In the genomic region with DNA sequence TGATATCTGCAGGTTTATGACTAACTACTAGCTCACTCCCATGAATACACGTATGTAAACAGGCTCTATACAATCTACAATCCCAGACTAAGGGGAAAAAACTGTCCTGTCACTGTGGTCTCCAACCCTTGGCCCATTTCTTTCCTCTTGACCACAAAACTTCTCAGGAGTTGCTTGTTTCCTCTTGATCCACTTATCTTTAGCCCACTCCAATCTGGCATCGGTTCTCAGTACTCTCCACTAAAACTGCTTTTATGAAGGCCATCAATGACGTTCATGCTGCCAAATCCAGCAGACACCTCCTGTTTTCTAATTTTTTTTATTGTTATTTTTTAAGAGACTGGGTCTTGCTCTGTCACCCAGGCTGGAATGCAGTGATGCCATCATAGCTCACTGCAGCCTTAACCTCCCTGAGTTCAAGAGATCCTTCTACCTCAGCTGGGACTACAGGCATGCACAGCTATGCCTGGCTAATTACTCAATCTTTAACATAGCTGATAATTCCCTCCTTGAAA, we compare ENCODE assay signal across 15 cellular contexts. TPM values are rescaled to one million over a fixed set of nuclear protein-coding genes. Genes with fewer than 3 reads are reported as not detected.
DNase-seq lines count a peak whose midpoint lies in the region; ATAC-seq and TF ChIP-seq lines count a peak whose summit lies in the region.
"Had no signal": no experiment of that assay in that cellular context is flagged by ENCODE, and none has a peak within 500 bp of the region (broad histone marks: within the 10 kb centered on the region; RNA-seq: fewer than 3 reads in every experiment).

No MANE protein-coding gene starts in this region.

- no peak overlapping the region for H2AK5ac ChIP-seq in mesenchymal stem cell (ENCODE audit: low read length, severe bottlenecking)

- no peaks in the 10 kb centered on the region for H3K27me3 ChIP-seq in brain microvascular endothelial cell (replicated peaks)
- H3K27me3 ChIP-seq in mesenchymal stem cell (ENCODE audit: control insufficient read depth in 1 of 2, insufficient read depth in 1 of 2, low read length in 2 of 2): no peaks in the 10 kb centered on the region
- H3K27me3 ChIP-seq in right atrium auricular region: no peaks in the 10 kb centered on the region
- H3K27me3 ChIP-seq: BE2C had no signal

- no peak overlapping the region for H2BK15ac ChIP-seq in mesenchymal stem cell (ENCODE audit: low read depth, poor library complexity, severe bottlenecking)

- in situ Hi-C loops in brain microvascular endothelial cell (cut with HindIII; ENCODE audit: low pct_ligation_motif_present, low sequenced_read_pairs): no loop called here

- peaks cover 4% of the 10 kb centered on the region for H3K79me1 ChIP-seq in mesenchymal stem cell (replicated peaks; ENCODE audit: low read length, poor library complexity, severe bottlenecking)

- H3K4ac ChIP-seq in mesenchymal stem cell (ENCODE audit: low read depth in 1 of 2, low read length in 2 of 2): no peak overlapping the region

- no peak overlapping the region for H4K8ac ChIP-seq in mesenchymal stem cell (ENCODE audit: low read length)

- H2BK120ac ChIP-seq in mesenchymal stem cell (ENCODE audit: low read depth, low read length): no peak overlapping the region

- H2BK12ac ChIP-seq in mesenchymal stem cell (ENCODE audit: low read length in 2 of 2): no peak overlapping the region

- WGBS in mesenchymal stem cell: 58% methylated on average over 2 of the region's 3 CpGs

- no peak overlapping the region for H3K18ac ChIP-seq in mesenchymal stem cell (ENCODE audit: low read depth in 1 of 2, low read length in 2 of 2)

- H3K4me3 ChIP-seq in brain microvascular endothelial cell (ENCODE audit: low read depth, low read length) (no peak overlapping the region), mesenchymal stem cell (ENCODE audit: insufficient read depth in 1 of 2, low read depth in 1 of 2, low read length in 2 of 2) (no peak overlapping the region), right atrium auricular region (no peak overlapping the region)

- H4K91ac ChIP-seq in mesenchymal stem cell (ENCODE audit: low read length): no peak overlapping the region

- no peak overlapping the region for H3K9ac ChIP-seq in mesenchymal stem cell (ENCODE audit: low read length)

- ATAC-seq in HG03439 (IDR thresholded peaks at IDR 0.05; ENCODE audit: unreplicated experiment): no peak
- ATAC-seq: activated CD4-positive, CD25-positive, alpha-beta regulatory T cell treated with anti-CD3 and anti-CD28 coated beads, Interleukin-2, amount 50 U/mL, for 24 hours; left colon had no signal

- peak; percentile 40 for DNase-seq in DMS79 treated with DMSO at 0.1 percent for 48 hours (lab: John Stamatoyannopoulos, UW)
- DNase-seq in OCI-M1 (lab: John Stamatoyannopoulos, UW): peak; percentile 83
- DNase-seq in brain microvascular endothelial cell: peak; percentile 72
- peak; percentile 76 for DNase-seq in mesenchymal stem cell
- DNase-seq in NCI-H524 (lab: John Stamatoyannopoulos, UW): no peak
- no peak for DNase-seq in right atrium auricular region (ENCODE audit: low spot score)
- DNase-seq in cerebellum (ENCODE audit: low spot score): no peak
- DNase-seq: activated naive CD4-positive, alpha-beta T cell treated with anti-CD3 and anti-CD28 coated beads, Interleukin-2, amount 10 ng/mL, durations not matched to agents 7 days and 5 days; BE2C; left colon; NCI-H1092 treated with DMSO at 0.1 percent for 48 hours; posterior cingulate gyrus; SW 1271 had no signal

- H3K4me1 ChIP-seq in mesenchymal stem cell (ENCODE audit: control insufficient read depth, insufficient read depth, low read depth, low read length) (no peaks in the 10 kb centered on the region), right atrium auricular region (peaks cover 0 to 7% of the 10 kb centered on the region in 2 donors)
- H3K4me1 ChIP-seq: BE2C had no signal

- H3K36me3 ChIP-seq in brain microvascular endothelial cell (replicated peaks) (no peaks in the 10 kb centered on the region), mesenchymal stem cell (ENCODE audit: control insufficient read depth in 1 of 2, insufficient read depth in 2 of 2, low read depth in 1 of 2, low read length in 2 of 2) (no peaks in the 10 kb centered on the region), right atrium auricular region (no peaks in the 10 kb centered on the region)
- H3K36me3 ChIP-seq: BE2C had no signal

- H3K23ac ChIP-seq in mesenchymal stem cell (ENCODE audit: low read length in 2 of 2): no peak overlapping the region

- H3K27ac ChIP-seq in brain microvascular endothelial cell (peak overlapping the region; percentile 27), mesenchymal stem cell (ENCODE audit: low read length, poor library complexity, severe bottlenecking) (no peak overlapping the region), right atrium auricular region (no peak overlapping the region)

- H3K9me3 ChIP-seq in mesenchymal stem cell (ENCODE audit: control insufficient read depth, low read length): no peaks in the 10 kb centered on the region
- H3K9me3 ChIP-seq in right atrium auricular region: no peaks in the 10 kb centered on the region
- H3K9me3 ChIP-seq: BE2C had no signal

- H3K14ac ChIP-seq in mesenchymal stem cell (ENCODE audit: low read length in 2 of 2): no peak overlapping the region

- no peak overlapping the region for H2BK5ac ChIP-seq in mesenchymal stem cell (ENCODE audit: low read depth, low read length, poor library complexity, severe bottlenecking)

- TF ChIP-seq CTCF in brain microvascular endothelial cell (IDR thresholded peaks at IDR 0.05; ENCODE audit: low read depth, low read length, missing control alignments): no peak
- no peak for TF ChIP-seq CTCF in right atrium auricular region (IDR thresholded peaks at IDR 0.05)

- H2AFZ ChIP-seq in mesenchymal stem cell (ENCODE audit: low read depth, low read length): no peak overlapping the region

- no peak overlapping the region for H3K4me2 ChIP-seq in mesenchymal stem cell (ENCODE audit: low read length, poor library complexity, severe bottlenecking)

RNA-seq across cellular contexts. Expression of a gene that starts 31.9 kb away (rescaled TPM):
- polyA plus RNA-seq in mesenchymal stem cell (2013, experiment 1 of 2): 14.2 TPM
- 13.5 TPM for polyA plus RNA-seq in mesenchymal stem cell (2013, experiment 2 of 2)
- total RNA-seq in right atrium auricular region (10 to 100 TPM; 13.5 to 15.8 TPM), cerebellum (28.3 TPM)

Comparison
In these comparisons a context has a peak if more than half of its experiments do, and no peak if none do; other contexts are left out.
1. DNase-seq: peak in DMS79 treated with DMSO at 0.1 percent for 48 hours (single experiment), OCI-M1 (single experiment), brain microvascular endothelial cell (single experiment) and mesenchymal stem cell (single experiment); none in NCI-H524 (0 of 2), right atrium auricular region (single experiment) and cerebellum (single experiment).